ENCODE assay signal across 8 cellular contexts in the genomic region with DNA sequence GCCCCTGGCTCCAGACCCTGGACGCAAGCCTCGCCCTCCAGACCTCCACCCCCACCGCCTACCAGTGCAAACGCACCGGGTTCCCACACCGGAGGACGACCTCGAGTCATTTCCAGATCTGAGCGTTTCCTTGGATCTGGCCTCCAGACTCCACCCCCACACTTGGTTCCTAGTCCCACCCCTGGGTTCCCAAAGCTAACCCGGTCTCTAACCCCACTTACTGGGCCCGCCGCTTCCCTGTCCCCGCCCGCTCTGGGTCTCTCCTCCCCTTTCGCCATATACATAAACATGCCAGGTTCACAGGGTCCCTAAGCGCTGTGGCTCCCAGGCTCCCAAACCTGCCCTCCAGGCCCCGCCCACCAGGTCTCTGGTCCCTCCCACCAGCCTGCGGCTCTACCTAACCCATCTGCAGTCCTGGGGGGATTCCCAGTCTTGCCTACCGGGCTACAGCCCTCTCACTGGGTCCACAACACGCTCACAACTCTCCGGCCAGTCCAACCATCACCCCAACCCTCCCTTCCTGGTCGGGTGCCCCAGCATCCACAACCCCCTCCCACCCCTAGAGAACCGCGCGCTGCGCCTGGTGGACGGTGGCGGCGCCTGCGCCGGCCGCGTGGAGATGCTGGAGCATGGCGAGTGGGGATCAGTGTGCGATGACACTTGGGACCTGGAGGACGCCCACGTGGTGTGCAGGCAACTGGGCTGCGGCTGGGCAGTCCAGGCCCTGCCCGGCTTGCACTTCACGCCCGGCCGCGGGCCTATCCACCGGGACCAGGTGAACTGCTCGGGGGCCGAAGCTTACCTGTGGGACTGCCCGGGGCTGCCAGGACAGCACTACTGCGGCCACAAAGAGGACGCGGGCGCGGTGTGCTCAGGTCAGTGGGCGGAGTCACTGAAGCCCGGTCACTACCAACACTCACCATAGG. TPM values are rescaled to one million over a fixed set of nuclear protein-coding genes. Genes with fewer than 3 reads are reported as not detected.
A peak's percentile ranks its signal among the peaks of the same experiment; 100 is the strongest.
DNase-seq lines count a peak whose midpoint lies in the region; ATAC-seq, FAIRE-seq and TF ChIP-seq lines count a peak whose summit lies in the region.

No MANE protein-coding gene starts in this region.

- H3K4me1 Mint-ChIP-seq in activated T-helper 2 cell treated with anti-CD3 and anti-CD28 coated beads, Interferon-gamma antibody, Interleukin-2, Interleukin-4, amounts not matched to agents 10 μg/mL and 5 μg/mL and 100 μg/mL, durations not matched to agents 14 hours and 24 hours and 36 hours (ENCODE audit: low read depth): peaks cover 55% of the 10 kb centered on the region

- ATAC-seq in GM18511 (IDR thresholded peaks at IDR 0.05; ENCODE audit: unreplicated experiment): no peak

- H3K36me3 Mint-ChIP-seq in activated T-helper 2 cell treated with anti-CD3 and anti-CD28 coated beads, Interferon-gamma antibody, Interleukin-2, Interleukin-4, amounts not matched to agents 10 μg/mL and 5 μg/mL and 100 μg/mL, durations not matched to agents 14 hours and 24 hours and 36 hours (ENCODE audit: low read depth): peaks cover 87% of the 10 kb centered on the region

- DNase-seq in GM12892 (ENCODE audit: insufficient read length): no peak
- DNase-seq in activated T-helper 2 cell treated with anti-CD3 and anti-CD28 coated beads, Interferon-gamma antibody, Interleukin-2, Interleukin-4, amounts not matched to agents 10 μg/mL and 5 μg/mL and 100 μg/mL, durations not matched to agents 14 hours and 24 hours and 36 hours (ENCODE audit: low spot score): no peak
- no peak for DNase-seq in activated effector memory CD4-positive, alpha-beta T cell treated with anti-CD3 and anti-CD28 coated beads, Interleukin-2, amount 50 U/mL, for 16 hours
- DNase-seq in NCI-H2196 (lab: John Stamatoyannopoulos, UW; ENCODE audit: unreplicated experiment): no peak
- no peak for DNase-seq in activated effector memory CD4-positive, alpha-beta T cell treated with Interleukin-2 at 50 U/mL for 16 hours

- H3K9ac ChIP-seq in iPS-20b (ENCODE audit: low read depth, low read length) (no peak overlapping the region), skeletal muscle tissue (ENCODE audit: low read depth in 1 of 3, low read length in 3 of 3) (no peak overlapping the region)

- H3K36me3 ChIP-seq in iPS-20b (ENCODE audit: insufficient read depth, low read depth, low read length): no peaks in the 10 kb centered on the region
- no peaks in the 10 kb centered on the region for H3K36me3 ChIP-seq in skeletal muscle tissue (ENCODE audit: control insufficient read depth in 3 of 3, insufficient read depth in 3 of 3, low read length in 3 of 3)

- H3K4me3 Mint-ChIP-seq in activated T-helper 2 cell treated with anti-CD3 and anti-CD28 coated beads, Interferon-gamma antibody, Interleukin-2, Interleukin-4, amounts not matched to agents 10 μg/mL and 5 μg/mL and 100 μg/mL, durations not matched to agents 14 hours and 24 hours and 36 hours (ENCODE audit: low read depth): peak overlapping the region; percentile 26

- peak; percentile 56 for FAIRE-seq in GM12892 (lab: Jason Lieb, UNC)

- H3K9me3 Mint-ChIP-seq in activated T-helper 2 cell treated with anti-CD3 and anti-CD28 coated beads, Interferon-gamma antibody, Interleukin-2, Interleukin-4, amounts not matched to agents 10 μg/mL and 5 μg/mL and 100 μg/mL, durations not matched to agents 14 hours and 24 hours and 36 hours: no peaks in the 10 kb centered on the region

- intact Hi-C loops in activated T-helper 2 cell treated with anti-CD3 and anti-CD28 coated beads, Interferon-gamma antibody, Interleukin-2, Interleukin-4, amounts not matched to agents 10 μg/mL and 5 μg/mL and 100 μg/mL, durations not matched to agents 14 hours and 24 hours and 36 hours (cut with micrococcal nuclease): loop anchor here (2.0 kb wide), 1 partner anchor 15 kb away; no protein-coding TSS in a partner anchor

- H3K9me3 ChIP-seq in iPS-20b (ENCODE audit: insufficient read depth, low read depth, low read length) (no peaks in the 10 kb centered on the region), skeletal muscle tissue (ENCODE audit: control insufficient read depth in 3 of 3, low read length in 3 of 3) (no peaks in the 10 kb centered on the region)

- H3K27me3 Mint-ChIP-seq in activated T-helper 2 cell treated with anti-CD3 and anti-CD28 coated beads, Interferon-gamma antibody, Interleukin-2, Interleukin-4, amounts not matched to agents 10 μg/mL and 5 μg/mL and 100 μg/mL, durations not matched to agents 14 hours and 24 hours and 36 hours (ENCODE audit: low read depth): no peaks in the 10 kb centered on the region

- H3K27ac Mint-ChIP-seq in activated T-helper 2 cell treated with anti-CD3 and anti-CD28 coated beads, Interferon-gamma antibody, Interleukin-2, Interleukin-4, amounts not matched to agents 10 μg/mL and 5 μg/mL and 100 μg/mL, durations not matched to agents 14 hours and 24 hours and 36 hours: peak overlapping the region; percentile 65

- H3K27ac ChIP-seq in iPS-20b (ENCODE audit: low read length) (no peak overlapping the region), skeletal muscle tissue (ENCODE audit: low read depth, low read length) (no peak overlapping the region)

- H3K27me3 ChIP-seq in iPS-20b (ENCODE audit: insufficient read depth, low read length) (peaks cover 97% of the 10 kb centered on the region), skeletal muscle tissue (ENCODE audit: control insufficient read depth in 3 of 3, insufficient read depth in 3 of 3, low read length in 3 of 3) (peaks cover 27 to 56% (median 43%) of the 10 kb centered on the region in 3 donors)

- H3K4me1 ChIP-seq in iPS-20b (ENCODE audit: insufficient read depth, low read length) (peaks cover 3% of the 10 kb centered on the region; the same call in 1 of the 2 replicates), skeletal muscle tissue (ENCODE audit: control insufficient read depth in 3 of 3, insufficient read depth in 3 of 3, low read length in 3 of 3) (peaks cover 8 to 20% (median 8%) of the 10 kb centered on the region in 3 donors)

- H3K4me3 ChIP-seq in iPS-20b (ENCODE audit: low read length) (peak overlapping the region; percentile 60; the same call in 1 of the 2 replicates), skeletal muscle tissue (ENCODE audit: low read length in 3 of 3) (peak overlapping the region; percentile 20 to 54 (median 23))

- no peak for TF ChIP-seq POLR2A in GM12892 (IDR thresholded peaks at IDR 0.05; ENCODE audit: low read depth, low read length)

RNA-seq across cellular contexts. Expression of a gene that starts 36.8 kb away (rescaled TPM):
- polyA plus RNA-seq in GM12892 (2012; ENCODE audit: missing spikeins): 2.9 TPM
- 308 and 327 TPM in 2 replicates for total RNA-seq in activated T-helper 2 cell treated with anti-CD3 and anti-CD28 coated beads, Interferon-gamma antibody, Interleukin-2, Interleukin-4, amounts not matched to agents 10 μg/mL and 5 μg/mL and 100 μg/mL, durations not matched to agents 14 hours and 24 hours and 36 hours
- under 0.01 TPM for total RNA-seq in skeletal muscle tissue

RNA-seq across cellular contexts. Expression of a gene that starts 56.3 kb away (rescaled TPM):
- polyA plus RNA-seq in GM12892 (2012; ENCODE audit: missing spikeins): 62.6 TPM
- 2.1 and 2.2 TPM in 2 replicates for total RNA-seq in activated T-helper 2 cell treated with anti-CD3 and anti-CD28 coated beads, Interferon-gamma antibody, Interleukin-2, Interleukin-4, amounts not matched to agents 10 μg/mL and 5 μg/mL and 100 μg/mL, durations not matched to agents 14 hours and 24 hours and 36 hours
- total RNA-seq in skeletal muscle tissue: 16.7 TPM

Comparison
In these comparisons a context has a peak if more than half of its experiments do, and no peak if none do; other contexts are left out.
1. RNA of a gene that starts 36.8 kb away (total RNA-seq): 308 to 327 TPM in activated T-helper 2 cell treated with anti-CD3 and anti-CD28 coated beads, Interferon-gamma antibody, Interleukin-2, Interleukin-4, amounts not matched to agents 10 μg/mL and 5 μg/mL and 100 μg/mL, durations not matched to agents 14 hours and 24 hours and 36 hours; under 0.01 TPM in skeletal muscle tissue (single experiment); every median in the first group is over 100 times any median in the second.